ENCODE assay signal across 16 cellular contexts in genomic region chr7:140143997-140144396, GRCh38. TPM values are rescaled to one million over a fixed set of nuclear protein-coding genes. Genes with fewer than 3 reads are reported as not detected.
DNase-seq lines count a peak whose midpoint lies in the region; ATAC-seq, FAIRE-seq and TF ChIP-seq lines count a peak whose summit lies in the region.
"Had no signal": no experiment of that assay in that cellular context is flagged by ENCODE, and none has a peak within 500 bp of the region (broad histone marks: within the 10 kb centered on the region; RNA-seq: fewer than 3 reads in every experiment).

No MANE protein-coding gene starts in this region.

- no peaks in the 10 kb centered on the region for H3K27me3 Mint-ChIP-seq in activated CD4-positive, alpha-beta T cell treated with anti-CD3 and anti-CD28 coated beads for 36 hours
- H3K27me3 Mint-ChIP-seq in activated T-helper 17 cell treated with anti-CD3 and anti-CD28 coated beads, Interleukin-2, amount 50 U/mL, for 72 hours, result no peaks in the 10 kb centered on the region
- H3K27me3 Mint-ChIP-seq in naive B cell, result no peaks in the 10 kb centered on the region
- H3K27me3 Mint-ChIP-seq in endodermal cell (ENCODE audit: insufficient read depth), result no peaks in the 10 kb centered on the region

- H3K36me3 Mint-ChIP-seq in activated CD4-positive, alpha-beta T cell treated with anti-CD3 and anti-CD28 coated beads for 36 hours (ENCODE audit: low read depth), result peaks cover 25% of the 10 kb centered on the region
- H3K36me3 Mint-ChIP-seq in activated T-helper 17 cell treated with anti-CD3 and anti-CD28 coated beads, Interleukin-2, amount 50 U/mL, for 72 hours (ENCODE audit: low read depth), result peaks cover 44% of the 10 kb centered on the region
- H3K36me3 Mint-ChIP-seq in naive B cell (peaks cover 8 to 15% of the 10 kb centered on the region in 2 donors), endodermal cell (ENCODE audit: low read depth) (peaks cover 12% of the 10 kb centered on the region)

- TF ChIP-seq CTCF in D721Med (IDR thresholded peaks at IDR 0.05; ENCODE audit: insufficient read depth, missing control alignments), result no peak
- no peak for TF ChIP-seq CTCF in endodermal cell (conservative IDR thresholded peaks at IDR 0.05)

- no peaks in the 10 kb centered on the region for H3K27me3 ChIP-seq in endodermal cell (ENCODE audit: control insufficient read depth, insufficient read depth, low read length, poor library complexity, severe bottlenecking)
- H3K27me3 ChIP-seq: BLaER1 had no signal

- no peaks in the 10 kb centered on the region for H3K9me3 ChIP-seq in endodermal cell (ENCODE audit: control insufficient read depth, low read length)
- H3K9me3 ChIP-seq: BLaER1 had no signal

- CTCF ChIA-PET in activated CD4-positive, alpha-beta T cell treated with anti-CD3 and anti-CD28 coated beads for 36 hours (lab: Charles Lee), result interaction anchor here (1.2 to 1.7 kb wide), 2 partner anchors 12 to 161 kb away, joined by 3 to 4 read pairs; no protein-coding TSS in a partner anchor

- DNase-seq in activated CD4-positive, alpha-beta T cell treated with anti-CD3 and anti-CD28 coated beads for 36 hours, result no peak
- no peak for DNase-seq in activated CD4-positive, alpha-beta T cell treated with anti-CD3 and anti-CD28 coated beads for 1 hour
- DNase-seq in D721Med (ENCODE audit: insufficient read length, low spot score), result no peak
- DNase-seq in naive B cell, result no peak
- DNase-seq in endodermal cell, result no peak
- no peak for DNase-seq in NAMALWA (ENCODE audit: low spot score)
- DNase-seq: 8988T, AML-193, DMS 273 treated with DMSO at 0.1 percent for 48 hours, HCEC 1CT, HFFc6 had no signal

- FAIRE-seq in D721Med (lab: Jason Lieb, UNC), result peak; percentile 32
- FAIRE-seq: GM18507, HepG2, HTR-8/SVneo had no signal

- no peak overlapping the region for H3K27ac ChIP-seq in endodermal cell (ENCODE audit: low read depth, low read length)
- H3K27ac ChIP-seq: BLaER1 had no signal

- intact Hi-C loops in activated CD4-positive, alpha-beta T cell treated with anti-CD3 and anti-CD28 coated beads for 36 hours (cut with DNase I, micrococcal nuclease), result no loop called here

- H3K4me1 Mint-ChIP-seq in activated CD4-positive, alpha-beta T cell treated with anti-CD3 and anti-CD28 coated beads for 36 hours, result peaks cover 66% of the 10 kb centered on the region
- peaks cover 38% of the 10 kb centered on the region for H3K4me1 Mint-ChIP-seq in activated T-helper 17 cell treated with anti-CD3 and anti-CD28 coated beads, Interleukin-2, amount 50 U/mL, for 72 hours
- peaks cover 45 to 64% (median 56%) of the 10 kb centered on the region in 3 donors for H3K4me1 Mint-ChIP-seq in naive B cell
- peaks cover 18% of the 10 kb centered on the region for H3K4me1 Mint-ChIP-seq in endodermal cell

- no peak overlapping the region for H3K4me3 Mint-ChIP-seq in activated CD4-positive, alpha-beta T cell treated with anti-CD3 and anti-CD28 coated beads for 36 hours
- H3K4me3 Mint-ChIP-seq in activated T-helper 17 cell treated with anti-CD3 and anti-CD28 coated beads, Interleukin-2, amount 50 U/mL, for 72 hours, result no peak overlapping the region
- H3K4me3 Mint-ChIP-seq in naive B cell (no peak overlapping the region), endodermal cell (no peak overlapping the region)
- H3K4me3 Mint-ChIP-seq: HFFc6 had no signal

- ATAC-seq in activated CD4-positive, alpha-beta T cell treated with anti-CD3 and anti-CD28 coated beads for 36 hours, result no peak
- ATAC-seq in activated T-helper 17 cell treated with anti-CD3 and anti-CD28 coated beads, Interleukin-2, amount 50 U/mL, for 72 hours (replicated peaks), result no peak
- no peak for ATAC-seq in naive B cell (ENCODE audit: low read depth in 2 of 2)
- ATAC-seq: HepG2 had no signal

- POLR2A ChIA-PET in activated CD4-positive, alpha-beta T cell treated with anti-CD3 and anti-CD28 coated beads for 36 hours (lab: Charles Lee), result no interaction called here

- 87 to 88% methylated on average over 3 of the region's 3 CpGs for WGBS in endodermal cell (ENCODE audit: insufficient coverage in 1 of 2, insufficient read length in 1 of 2), 2 experiments

- H3K36me3 ChIP-seq in endodermal cell (ENCODE audit: control insufficient read depth, insufficient read depth, low read length), result no peaks in the 10 kb centered on the region

- peaks cover 18% of the 10 kb centered on the region for H3K9me3 Mint-ChIP-seq in activated CD4-positive, alpha-beta T cell treated with anti-CD3 and anti-CD28 coated beads for 36 hours (ENCODE audit: low read depth)
- H3K9me3 Mint-ChIP-seq in activated T-helper 17 cell treated with anti-CD3 and anti-CD28 coated beads, Interleukin-2, amount 50 U/mL, for 72 hours, result peaks cover 11% of the 10 kb centered on the region
- H3K9me3 Mint-ChIP-seq in naive B cell, result peaks cover 0 to 1% (median 0%) of the 10 kb centered on the region in 7 donors
- no peaks in the 10 kb centered on the region for H3K9me3 Mint-ChIP-seq in endodermal cell

- H3K4me1 ChIP-seq in endodermal cell (ENCODE audit: control insufficient read depth, insufficient read depth, low read length), result no peaks in the 10 kb centered on the region
- H3K4me1 ChIP-seq: BLaER1 had no signal

- no peak overlapping the region for H3K9ac ChIP-seq in endodermal cell (ENCODE audit: extremely low read depth, low read length, poor library complexity, severe bottlenecking)
- H3K9ac ChIP-seq: BLaER1 had no signal

- H3K27ac Mint-ChIP-seq in activated CD4-positive, alpha-beta T cell treated with anti-CD3 and anti-CD28 coated beads for 36 hours, result peak overlapping the region; percentile 5
- H3K27ac Mint-ChIP-seq in activated T-helper 17 cell treated with anti-CD3 and anti-CD28 coated beads, Interleukin-2, amount 50 U/mL, for 72 hours, result peak overlapping the region; percentile 6
- H3K27ac Mint-ChIP-seq in naive B cell (peak overlapping the region in 4 of 6 donors; percentile 4 to 77 (median 39)), endodermal cell (no peak overlapping the region)
- H3K27ac Mint-ChIP-seq: HFFc6 had no signal

- H3K4me3 ChIP-seq in endodermal cell (ENCODE audit: low read length), result no peak overlapping the region
- H3K4me3 ChIP-seq: BLaER1 had no signal

RNA-seq across cellular contexts. Expression of gene KDM7A, which starts 32.8 kb away (rescaled TPM):
- total RNA-seq in activated CD4-positive, alpha-beta T cell treated with anti-CD3 and anti-CD28 coated beads for 36 hours, result 10 to 100 TPM; 17.9 to 28.7 TPM
- total RNA-seq in activated T-helper 17 cell treated with anti-CD3 and anti-CD28 coated beads, Interleukin-2, amount 50 U/mL, for 72 hours, result 10 to 100 TPM; 31.1 to 48.7 TPM
- 10 to 100 TPM in 1 of 6 donors, 1 to 10 TPM in 5; 5.8 to 10.1 (median 8.9) TPM for polyA plus RNA-seq in naive B cell (ENCODE audit: low read depth in 6 of 6)
- 10 to 100 TPM; 22.9 to 24.5 TPM for total RNA-seq in endodermal cell
- 12.5 TPM for polyA plus RNA-seq in endodermal cell (2013, experiment 1 of 2)
- 11.5 TPM for polyA plus RNA-seq in endodermal cell (2013, experiment 2 of 2)
